Comparison of ENCODE assay signal across 24 cellular contexts in the genomic region with DNA sequence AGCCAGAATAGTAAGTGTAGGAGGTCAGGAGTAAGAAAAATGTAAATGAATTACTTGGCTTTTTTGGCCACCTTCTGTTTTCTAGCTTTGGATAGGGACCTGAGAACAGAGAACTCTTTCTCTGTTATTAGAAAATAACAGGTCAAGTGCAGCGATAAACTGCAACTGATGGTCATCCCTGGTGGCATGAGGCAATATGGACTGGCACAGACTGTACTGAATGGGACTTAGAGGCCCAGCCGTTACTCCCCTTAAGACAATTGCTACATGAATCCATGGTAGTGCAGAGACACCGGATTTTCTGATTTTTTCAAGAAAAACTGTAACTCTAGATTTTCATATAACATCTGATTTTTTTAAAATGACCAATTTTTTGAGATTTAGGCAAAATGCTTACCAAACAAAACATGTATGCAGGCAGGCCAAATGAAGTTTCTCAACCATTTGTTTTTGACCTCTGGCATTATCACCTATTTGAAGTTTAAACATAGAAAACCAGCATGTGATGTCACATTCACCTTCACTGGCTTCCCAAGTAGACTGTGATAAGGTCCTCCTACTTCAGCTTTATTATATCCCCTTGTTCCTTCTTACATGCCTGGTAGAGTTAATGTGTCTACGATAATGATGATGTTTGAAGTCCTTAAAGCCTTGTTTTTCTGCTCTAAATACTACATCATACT.
DNase-seq lines count a peak whose midpoint lies in the region; ATAC-seq, FAIRE-seq and TF ChIP-seq lines count a peak whose summit lies in the region.
"Had no signal": no experiment of that assay in that cellular context is flagged by ENCODE, and none has a peak within 500 bp of the region (broad histone marks: within the 10 kb centered on the region; RNA-seq: fewer than 3 reads in every experiment).

No MANE protein-coding gene starts in this region.

- ATAC-seq in left lobe of liver (peak; percentile 83), pancreas (peak in 3 of 4 donors; percentile 20 to 30 (median 24))
- ATAC-seq: A549, GM12878 had no signal

- no peaks in the 10 kb centered on the region for H3K79me2 ChIP-seq in osteoblast (ENCODE audit: insufficient read depth, low read length)

- no peak for TF ChIP-seq POLR2A in GM12891 (IDR thresholded peaks at IDR 0.05; ENCODE audit: low read depth, low read length)

- DNase-seq in WERI-Rb-1 (no peak), bronchial epithelial cell (ENCODE audit: low read depth) (no peak), left lobe of liver (ENCODE audit: low spot score) (no peak), pancreas (no peak), osteoblast (ENCODE audit: insufficient read length, low spot score, missing footprints) (no peak), small intestine (no peak), GM12891 (ENCODE audit: insufficient read length, low spot score) (no peak)
- DNase-seq: 8988T; ACHN; AML-193; BE2C; CD4-positive, alpha-beta T cell; CD8-positive, alpha-beta memory T cell; DMS 273 treated with DMSO at 0.1 percent for 48 hours; DMS79; EL; GDM1; GOT3 had no signal

- H3K4me3 ChIP-seq in WERI-Rb-1 (ENCODE audit: low read depth, low read length) (no peak overlapping the region), bronchial epithelial cell (ENCODE audit: low read depth, low read length) (no peak overlapping the region), pancreas (no peak overlapping the region), osteoblast (ENCODE audit: insufficient read depth, low read length) (no peak overlapping the region), small intestine (ENCODE audit: low read depth in 1 of 2, low read length in 2 of 2) (no peak overlapping the region)
- H3K4me3 ChIP-seq: A549; BLaER1 treated with 17β-estradiol and CSF1 and Interleukin-3, amounts not matched to agents 10 nM and 100 nM; GM12878; HAP-1 had no signal

- no peaks in the 10 kb centered on the region for H3K36me3 ChIP-seq in WERI-Rb-1
- no peaks in the 10 kb centered on the region for H3K36me3 ChIP-seq in bronchial epithelial cell (ENCODE audit: control insufficient read depth, insufficient read depth, low read length)
- no peaks in the 10 kb centered on the region for H3K36me3 ChIP-seq in pancreas
- H3K36me3 ChIP-seq in osteoblast (ENCODE audit: insufficient read depth, low read length) = no peaks in the 10 kb centered on the region
- no peaks in the 10 kb centered on the region for H3K36me3 ChIP-seq in small intestine (ENCODE audit: control insufficient read depth in 2 of 2, insufficient read depth in 2 of 2, low read length in 2 of 2)
- H3K36me3 ChIP-seq: BE2C; BLaER1 treated with 17β-estradiol and CSF1 and Interleukin-3, amounts not matched to agents 10 nM and 100 nM; HAP-1 had no signal

- H3K9me3 ChIP-seq in WERI-Rb-1 (ENCODE audit: severe bottlenecking) (no peaks in the 10 kb centered on the region), pancreas (no peaks in the 10 kb centered on the region), osteoblast (ENCODE audit: low read depth, low read length) (no peaks in the 10 kb centered on the region), small intestine (ENCODE audit: control insufficient read depth, low read depth) (no peaks in the 10 kb centered on the region)
- H3K9me3 ChIP-seq: A549; BE2C; BLaER1 treated with 17β-estradiol and CSF1 and Interleukin-3, amounts not matched to agents 10 nM and 100 nM; HAP-1 had no signal

- H4K20me1 ChIP-seq in osteoblast (ENCODE audit: insufficient read depth, low read length) = no peaks in the 10 kb centered on the region
- H4K20me1 ChIP-seq: BLaER1 treated with 17β-estradiol and CSF1 and Interleukin-3, amounts not matched to agents 10 nM and 100 nM had no signal

- H3K27me3 ChIP-seq in WERI-Rb-1 (ENCODE audit: insufficient read depth, low read depth, severe bottlenecking) (no peaks in the 10 kb centered on the region), bronchial epithelial cell (ENCODE audit: control insufficient read depth, insufficient read depth, low read length) (no peaks in the 10 kb centered on the region), pancreas (no peaks in the 10 kb centered on the region), osteoblast (ENCODE audit: insufficient read depth, low read length) (no peaks in the 10 kb centered on the region), small intestine (ENCODE audit: control insufficient read depth in 2 of 2, insufficient read depth in 2 of 2, low read length in 2 of 2) (no peaks in the 10 kb centered on the region)
- H3K27me3 ChIP-seq: BE2C had no signal

- H3K4me1 ChIP-seq in pancreas = peaks cover 21 to 28% (median 25%) of the 10 kb centered on the region in 3 donors
- no peaks in the 10 kb centered on the region for H3K4me1 ChIP-seq in osteoblast (ENCODE audit: insufficient read depth, low read length)
- H3K4me1 ChIP-seq in small intestine (ENCODE audit: control insufficient read depth in 2 of 2, insufficient read depth in 1 of 2, low read depth in 1 of 2, low read length in 1 of 2) = no peaks in the 10 kb centered on the region
- H3K4me1 ChIP-seq: A549, BE2C, HAP-1 had no signal

- WGBS in pancreas, 2 donors = 89 to 94% methylated on average over 4 of the region's 4 CpGs
- 83 to 93% (median 93%) methylated on average over 4 of the region's 4 CpGs for WGBS in small intestine, 3 donors

- no peak overlapping the region for H3K4me2 ChIP-seq in osteoblast (ENCODE audit: insufficient read depth, low read length)
- H3K4me2 ChIP-seq: A549; BLaER1 treated with 17β-estradiol and CSF1 and Interleukin-3, amounts not matched to agents 10 nM and 100 nM had no signal

- FAIRE-seq in bronchial epithelial cell (lab: Jason Lieb, UNC) (peak; percentile 18), pancreas (lab: Jason Lieb, UNC) (no peak), small intestine (lab: Jason Lieb, UNC) (no peak), GM12891 (lab: Jason Lieb, UNC) (no peak)
- FAIRE-seq: A549, GM12878, GM18507, H54 had no signal

- H3K27ac ChIP-seq in WERI-Rb-1 (peak overlapping the region; percentile 70), pancreas (peak overlapping the region in 3 of 4 donors; percentile 16 to 56 (median 23)), osteoblast (ENCODE audit: low read depth, low read length) (no peak overlapping the region), small intestine (ENCODE audit: low read depth in 1 of 2, low read length in 1 of 2) (no peak overlapping the region)
- H3K27ac ChIP-seq: A549; BLaER1 treated with 17β-estradiol and CSF1 and Interleukin-3, amounts not matched to agents 10 nM and 100 nM had no signal

- TF ChIP-seq CTCF in WERI-Rb-1 (IDR thresholded peaks at IDR 0.05; ENCODE audit: low read depth, low read length) (no peak), bronchial epithelial cell (IDR thresholded peaks at IDR 0.05; ENCODE audit: insufficient read depth, low read length, severe bottlenecking) (no peak), pancreas (IDR thresholded peaks at IDR 0.05) (no peak), osteoblast (IDR thresholded peaks at IDR 0.05; ENCODE audit: extremely low read depth, low read depth, low read length) (no peak)

- intact Hi-C loops in pancreas (cut with DNase I) = no loop called here

- no peak overlapping the region for H2AFZ ChIP-seq in osteoblast (ENCODE audit: low read length)

TF ChIP-seq in GM12891, 5 proteins besides CTCF, POLR2A, EP300 and RAD21:
- TF ChIP-seq POLR2AphosphoS5 (IDR thresholded peaks at IDR 0.05; ENCODE audit: low read depth, low read length) (no peak), PAX5 (IDR thresholded peaks at IDR 0.05; ENCODE audit: insufficient read depth, low read length, severe bottlenecking) (no peak), SPI1 (IDR thresholded peaks at IDR 0.05; ENCODE audit: low read depth, low read length) (no peak), TAF1 (IDR thresholded peaks at IDR 0.05; ENCODE audit: low read depth, low read length) (no peak), POU2F2 (IDR thresholded peaks at IDR 0.05; ENCODE audit: low read depth, low read length) (no peak)

Comparison
In these comparisons a context has a peak if more than half of its experiments do, and no peak if none do; other contexts are left out.
1. H3K27ac ChIP-seq: peak in WERI-Rb-1 (single experiment) and pancreas (3 of 4); none in osteoblast (single experiment) and small intestine (0 of 2).